Comparison of ENCODE assay signal across 8 cellular contexts in the genomic region with DNA sequence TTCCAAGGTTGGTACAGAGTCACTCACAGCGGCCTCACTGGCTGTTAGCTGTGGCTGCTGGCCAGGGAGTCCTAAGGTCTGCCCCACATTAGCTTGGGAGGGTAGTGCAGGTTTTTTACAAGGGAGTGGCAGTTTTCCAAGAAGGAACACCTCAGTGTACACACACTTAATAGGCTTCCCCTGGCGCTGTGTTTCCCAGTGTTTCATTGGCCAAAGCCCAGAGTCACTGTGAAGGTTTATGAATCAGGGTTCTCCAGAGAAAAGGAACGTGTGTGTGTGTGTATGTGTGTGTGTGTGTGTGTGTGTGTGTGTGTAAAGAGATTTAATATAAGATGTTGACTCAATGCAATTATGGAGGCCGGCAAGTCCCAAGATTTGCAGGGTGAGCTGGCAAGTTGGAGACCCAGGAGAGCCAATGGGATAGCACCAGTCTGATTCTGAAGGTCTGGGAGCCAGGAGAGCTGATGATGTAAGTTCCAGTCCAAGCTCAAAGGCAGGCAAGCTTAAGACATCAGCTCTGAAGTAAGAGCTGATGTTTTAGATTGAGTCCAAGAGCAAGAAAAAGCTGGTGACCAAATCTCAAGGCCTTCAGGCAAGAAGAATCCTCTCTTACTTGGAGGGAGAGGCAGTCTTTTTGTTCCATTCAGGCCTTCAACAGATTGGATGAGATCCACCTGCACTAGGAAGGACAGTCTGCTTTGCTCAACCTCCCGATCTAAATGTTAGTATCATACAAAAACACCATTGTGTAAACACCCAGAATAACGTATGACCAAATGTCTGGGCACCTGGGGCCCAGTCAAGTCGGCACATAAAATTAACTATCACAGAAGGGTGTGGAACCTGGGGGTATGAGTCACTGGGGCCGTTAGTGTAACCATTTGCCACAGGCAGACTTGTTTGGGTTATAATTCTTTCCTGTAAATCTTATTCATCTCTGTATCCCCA.
DNase-seq lines count a peak whose midpoint lies in the region; ATAC-seq and TF ChIP-seq lines count a peak whose summit lies in the region.

No MANE protein-coding gene starts in this region.

- H3K27me3 Mint-ChIP-seq in activated T-cell treated with anti-CD3 and anti-CD28 coated beads, Interleukin-2, amount 50 U/mL, for 4 hours (ENCODE audit: low read depth), result no peaks in the 10 kb centered on the region
- no peaks in the 10 kb centered on the region for H3K27me3 Mint-ChIP-seq in glutamatergic neuron (ENCODE audit: unreplicated experiment)

- H3K27ac ChIP-seq in ACC112 (ENCODE audit: low read depth, low read length), result peak overlapping the region; percentile 92
- H3K27ac ChIP-seq in KOPT-K1 (ENCODE audit: low read depth, low read length, poor library complexity, severe bottlenecking), result peak overlapping the region; percentile 17

- peaks cover 73% of the 10 kb centered on the region for H3K79me2 ChIP-seq in ACC112 (ENCODE audit: control insufficient read depth, insufficient read depth, low read length, unreplicated experiment)

- peaks cover 51% of the 10 kb centered on the region for H3K4me1 ChIP-seq in ACC112 (ENCODE audit: control insufficient read depth, insufficient read depth, low read length, unreplicated experiment)

- no peak overlapping the region for H2AFZ ChIP-seq in ACC112 (ENCODE audit: low read length, unreplicated experiment)

- H3K9me3 ChIP-seq in KOPT-K1 (ENCODE audit: insufficient read depth, low read length, poor library complexity, severe bottlenecking), result no peaks in the 10 kb centered on the region

- no peaks in the 10 kb centered on the region for H3K36me3 ChIP-seq in ACC112 (ENCODE audit: insufficient read depth, low read length)
- H3K36me3 ChIP-seq in KOPT-K1 (ENCODE audit: insufficient read depth, low read length), result peaks cover 1% of the 10 kb centered on the region

- H3K4me3 Mint-ChIP-seq in activated T-cell treated with anti-CD3 and anti-CD28 coated beads, Interleukin-2, amount 50 U/mL, for 4 hours, result peak overlapping the region; percentile 60
- peak overlapping the region; percentile 60 for H3K4me3 Mint-ChIP-seq in stimulated activated effector memory CD8-positive, alpha-beta T cell treated with anti-CD3 and anti-CD28 coated beads, Interleukin-12 subunit alpha, Interleukin-12 subunit beta, amount 100 ng/mL, for 72 hours
- H3K4me3 Mint-ChIP-seq in glutamatergic neuron (ENCODE audit: unreplicated experiment), result no peak overlapping the region

- in situ Hi-C loops in GM13977 (cut with MboI; ENCODE audit: low pct_unique_long_range_greater_than_20kb, low sequenced_read_pairs, unreplicated experiment), result no loop called here

- no peaks in the 10 kb centered on the region for H3K27me3 ChIP-seq in ACC112 (ENCODE audit: insufficient read depth, low read length)

- TF ChIP-seq CTCF in glutamatergic neuron (IDR thresholded peaks at IDR 0.05; ENCODE audit: partially characterized antibody, unreplicated experiment) (no peak), GM13977 (IDR thresholded peaks at IDR 0.05; ENCODE audit: extremely low read depth, insufficient read depth, missing control alignments) (no peak)

- H3K27ac Mint-ChIP-seq in stimulated activated effector memory CD8-positive, alpha-beta T cell treated with anti-CD3 and anti-CD28 coated beads, Interleukin-12 subunit alpha, Interleukin-12 subunit beta, amount 100 ng/mL, for 72 hours, result peak overlapping the region; percentile 95
- H3K27ac Mint-ChIP-seq in glutamatergic neuron (ENCODE audit: unreplicated experiment), result no peak overlapping the region

- peaks cover 10% of the 10 kb centered on the region for H3K36me3 Mint-ChIP-seq in activated T-cell treated with anti-CD3 and anti-CD28 coated beads, Interleukin-2, amount 50 U/mL, for 4 hours (ENCODE audit: insufficient read depth)
- H3K36me3 Mint-ChIP-seq in stimulated activated effector memory CD8-positive, alpha-beta T cell treated with anti-CD3 and anti-CD28 coated beads, Interleukin-12 subunit alpha, Interleukin-12 subunit beta, amount 100 ng/mL, for 72 hours, result no peaks in the 10 kb centered on the region
- H3K36me3 Mint-ChIP-seq in glutamatergic neuron (ENCODE audit: unreplicated experiment), result no peaks in the 10 kb centered on the region

- DNase-seq in activated T-cell treated with anti-CD3 and anti-CD28 coated beads, Interleukin-2, amount 50 U/mL, for 4 hours, result peak; percentile 41
- DNase-seq in islet precursor cell (peak; percentile 86), glutamatergic neuron (no peak), GM13977 (ENCODE audit: low spot score) (no peak)
- DNase-seq in stimulated activated effector memory CD8-positive, alpha-beta T cell treated with anti-CD3 and anti-CD28 coated beads, Interleukin-12 subunit alpha, Interleukin-12 subunit beta, amount 100 ng/mL, for 72 hours (ENCODE audit: low spot score in 2 of 2), result peak; percentile 14 to 68

- peaks cover 74% of the 10 kb centered on the region for H3K4me1 Mint-ChIP-seq in activated T-cell treated with anti-CD3 and anti-CD28 coated beads, Interleukin-2, amount 50 U/mL, for 4 hours (ENCODE audit: low read depth)
- peaks cover 47% of the 10 kb centered on the region for H3K4me1 Mint-ChIP-seq in stimulated activated effector memory CD8-positive, alpha-beta T cell treated with anti-CD3 and anti-CD28 coated beads, Interleukin-12 subunit alpha, Interleukin-12 subunit beta, amount 100 ng/mL, for 72 hours
- H3K4me1 Mint-ChIP-seq in glutamatergic neuron (ENCODE audit: low read depth, unreplicated experiment), result no peaks in the 10 kb centered on the region

- peaks cover 5% of the 10 kb centered on the region for H3K9me3 Mint-ChIP-seq in activated T-cell treated with anti-CD3 and anti-CD28 coated beads, Interleukin-2, amount 50 U/mL, for 4 hours
- H3K9me3 Mint-ChIP-seq in stimulated activated effector memory CD8-positive, alpha-beta T cell treated with anti-CD3 and anti-CD28 coated beads, Interleukin-12 subunit alpha, Interleukin-12 subunit beta, amount 100 ng/mL, for 72 hours, result no peaks in the 10 kb centered on the region
- no peaks in the 10 kb centered on the region for H3K9me3 Mint-ChIP-seq in glutamatergic neuron (ENCODE audit: unreplicated experiment)

- ATAC-seq in activated T-cell treated with anti-CD3 and anti-CD28 coated beads, Interleukin-2, amount 50 U/mL, for 4 hours, result peak; percentile 79 to 80
- ATAC-seq in stimulated activated effector memory CD8-positive, alpha-beta T cell treated with anti-CD3 and anti-CD28 coated beads, Interleukin-12 subunit alpha, Interleukin-12 subunit beta, amount 100 ng/mL, for 72 hours, result peak; percentile 90
- ATAC-seq in HG02852 (IDR thresholded peaks at IDR 0.05; ENCODE audit: unreplicated experiment), result no peak

- H3K4me3 ChIP-seq in ACC112 (ENCODE audit: low read depth, low read length), result peak overlapping the region; percentile 38; the same call in 1 of the 2 replicates

Comparison
In these comparisons a context has a peak if more than half of its experiments do, and no peak if none do; other contexts are left out.
1. DNase-seq: peak in activated T-cell treated with anti-CD3 and anti-CD28 coated beads, Interleukin-2, amount 50 U/mL, for 4 hours (single experiment), islet precursor cell (single experiment) and stimulated activated effector memory CD8-positive, alpha-beta T cell treated with anti-CD3 and anti-CD28 coated beads, Interleukin-12 subunit alpha, Interleukin-12 subunit beta, amount 100 ng/mL, for 72 hours (2 of 2); none in glutamatergic neuron (single experiment) and GM13977 (single experiment).